Comparison of ENCODE assay signal across 11 cellular contexts in the genomic region with DNA sequence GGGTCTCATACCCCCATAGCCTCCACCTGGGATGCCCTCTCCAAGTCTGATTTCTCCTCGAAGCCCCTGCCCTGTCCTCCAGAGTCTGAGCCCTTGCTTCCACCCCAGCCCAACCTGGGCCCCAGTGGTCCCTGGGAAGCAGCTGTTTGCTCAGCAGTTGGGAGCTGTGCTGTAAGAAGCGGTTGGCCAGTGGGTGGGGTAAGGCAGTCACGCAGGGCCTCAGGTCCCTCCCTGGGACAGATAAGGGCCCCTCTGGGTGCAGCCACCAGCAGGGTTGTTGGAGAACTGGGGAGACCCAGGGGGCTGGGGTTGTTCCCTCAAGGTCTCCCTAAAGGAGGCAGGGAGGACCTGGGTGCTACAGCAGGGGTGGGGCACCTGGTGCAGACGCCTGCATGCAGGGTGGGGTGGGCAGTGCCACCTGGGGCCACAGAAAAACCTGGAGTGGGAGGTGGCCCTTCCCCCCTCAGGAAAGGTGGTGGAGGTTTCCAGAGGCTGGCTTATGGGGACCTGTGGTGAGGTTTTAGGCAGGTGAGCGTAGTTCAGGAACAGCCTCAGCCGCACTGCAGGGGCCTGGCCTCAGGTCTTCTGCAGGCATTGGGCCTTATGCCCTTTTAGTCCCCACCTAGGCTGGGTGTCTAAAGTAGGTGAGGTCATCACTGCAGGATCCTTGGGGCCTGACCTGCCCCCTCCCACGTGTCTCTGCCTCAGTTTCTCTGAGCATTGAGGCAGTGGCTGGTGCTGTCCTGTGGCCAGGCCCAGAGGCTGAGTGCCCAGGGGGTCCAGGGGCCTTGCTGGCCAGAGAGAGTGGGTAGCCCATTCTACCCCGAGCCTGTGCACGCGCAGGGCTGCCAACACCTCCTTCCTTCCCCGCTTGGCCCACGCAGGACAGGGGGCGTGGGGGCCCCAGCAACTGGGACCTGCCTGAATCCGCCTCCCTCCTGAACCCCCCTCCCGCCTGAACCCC. TPM values are rescaled to one million over a fixed set of nuclear protein-coding genes. Genes with fewer than 3 reads are reported as not detected.
"Had no signal": no experiment of that assay in that cellular context is flagged by ENCODE, and none has a peak within 500 bp of the region (broad histone marks: within the 10 kb centered on the region; RNA-seq: fewer than 3 reads in every experiment).

No MANE protein-coding gene starts in this region.

- H3K27ac Mint-ChIP-seq: activated CD8-positive, alpha-beta T cell treated with anti-CD3 and anti-CD28 coated beads for 36 hours; stimulated activated naive CD8-positive, alpha-beta T cell treated with anti-CD3 and anti-CD28 coated beads, Interleukin-15, amount 100 ng/mL, for 72 hours had no signal

- H3K4me3 Mint-ChIP-seq: activated CD8-positive, alpha-beta T cell treated with anti-CD3 and anti-CD28 coated beads for 36 hours had no signal

- ATAC-seq: foreskin keratinocyte, left colon had no signal

- H3K27ac ChIP-seq: foreskin keratinocyte, parathyroid adenoma had no signal

- DNase-seq: activated CD4-positive, alpha-beta T cell treated with anti-CD3 and anti-CD28 coated beads for 4 hours; activated CD8-positive, alpha-beta memory T cell treated with anti-CD3 and anti-CD28 coated beads, Interleukin-2, amount 50 U/mL, for 48 hours; activated CD8-positive, alpha-beta T cell treated with anti-CD3 and anti-CD28 coated beads for 36 hours; aorta; foreskin keratinocyte; left colon; mammary epithelial cell; stimulated activated CD4-positive, alpha-beta T cell treated with anti-CD3 and anti-CD28 coated beads, Interleukin-15, amount 100 ng/mL, for 24 hours; stimulated activated CD4-positive, alpha-beta T cell treated with anti-CD3 and anti-CD28 coated beads, Interleukin-4, amount 100 ng/mL, for 24 hours; stimulated activated naive CD8-positive, alpha-beta T cell treated with anti-CD3 and anti-CD28 coated beads, Interleukin-15, amount 100 ng/mL, for 72 hours had no signal

- H3K4me1 ChIP-seq: foreskin keratinocyte had no signal

- H3K9me3 Mint-ChIP-seq: activated CD8-positive, alpha-beta T cell treated with anti-CD3 and anti-CD28 coated beads for 36 hours; stimulated activated naive CD8-positive, alpha-beta T cell treated with anti-CD3 and anti-CD28 coated beads, Interleukin-15, amount 100 ng/mL, for 72 hours had no signal

- H3K9ac ChIP-seq: parathyroid adenoma had no signal

- H2AFZ ChIP-seq: parathyroid adenoma had no signal

RNA-seq across cellular contexts. Expression of gene SLC26A1, which starts 3.1 kb away (rescaled TPM):
- total RNA-seq: foreskin keratinocyte, mammary epithelial cell had no signal
- polyA plus RNA-seq: foreskin keratinocyte, mammary epithelial cell had no signal
